In the genomic region with DNA sequence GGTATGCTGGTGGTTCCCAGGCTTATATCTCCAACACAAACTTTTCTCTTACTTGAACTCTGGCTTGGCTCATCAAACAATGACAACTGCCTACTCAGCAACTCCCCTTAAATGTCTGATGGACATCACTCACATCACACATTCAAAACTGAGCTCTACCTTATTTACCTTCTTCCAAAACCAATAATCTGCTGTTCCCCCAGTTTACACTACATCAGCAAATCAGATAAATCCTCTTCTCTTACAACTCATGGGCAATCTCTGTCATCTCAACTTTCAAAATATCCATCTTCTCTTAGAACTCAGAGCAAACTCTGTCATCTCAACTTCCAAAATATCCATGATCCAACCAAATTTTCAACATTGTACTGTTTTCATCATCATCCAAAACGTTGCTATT, we compare ENCODE assay signal across 34 cellular contexts.
DNase-seq lines count a peak whose midpoint lies in the region; ATAC-seq, FAIRE-seq and TF ChIP-seq lines count a peak whose summit lies in the region.
"Had no signal": no experiment of that assay in that cellular context is flagged by ENCODE, and none has a peak within 500 bp of the region (broad histone marks: within the 10 kb centered on the region; RNA-seq: fewer than 3 reads in every experiment).

No MANE protein-coding gene starts in this region.

- FAIRE-seq in HepG2 (lab: Jason Lieb, UNC), result no peak
- no peak for FAIRE-seq in A549 (lab: Jason Lieb, UNC)
- FAIRE-seq in GM12891 (lab: Jason Lieb, UNC), result no peak
- FAIRE-seq: A204.1, D721Med had no signal

- peaks cover 6% of the 10 kb centered on the region; the same call in 1 of the 2 replicates for H3K9me3 ChIP-seq in HepG2 (ENCODE audit: low read length)
- H3K9me3 ChIP-seq in right lobe of liver, result no peaks in the 10 kb centered on the region
- H3K9me3 ChIP-seq in A549, result no peaks in the 10 kb centered on the region; the same call in 2 of the 3 replicates
- H3K9me3 ChIP-seq: BE2C, Caco-2 had no signal

- BruUV-seq in HepG2 (replicated peaks; lab: Mats Ljungman, UMichigan), result no TSS peak

- H3K27me3 ChIP-seq in HepG2 (ENCODE audit: control insufficient read depth in 1 of 2, insufficient read depth in 2 of 2, low read length in 2 of 2), result no peaks in the 10 kb centered on the region
- no peaks in the 10 kb centered on the region for H3K27me3 ChIP-seq in right lobe of liver
- no peaks in the 10 kb centered on the region for H3K27me3 ChIP-seq in GM23338 (ENCODE audit: insufficient read depth)
- H3K27me3 ChIP-seq: BE2C; BLaER1; BLaER1 treated with 17β-estradiol and CSF1 and Interleukin-3, amounts not matched to agents 10 nM and 100 nM had no signal

- H3K4me1 Mint-ChIP-seq in GM23338, result no peaks in the 10 kb centered on the region
- H3K4me1 Mint-ChIP-seq: B cell; CD14-positive monocyte; CD4-positive, alpha-beta memory T cell; CD4-positive, CD25-positive, alpha-beta regulatory T cell; CD8-positive, alpha-beta memory T cell had no signal

- ATAC-seq in HepG2, result no peak
- ATAC-seq in right lobe of liver, result no peak
- no peak for ATAC-seq in A549
- ATAC-seq in GM23338, result no peak
- no peak for ATAC-seq in GM21367 (IDR thresholded peaks at IDR 0.05; ENCODE audit: unreplicated experiment)
- ATAC-seq: CD8-positive, alpha-beta T cell had no signal

- TF ChIP-seq POLR2A in HepG2 (IDR thresholded peaks at IDR 0.05; ENCODE audit: insufficient read depth in 1 of 2, low read depth in 2 of 2, low read length in 2 of 2), result no peak
- TF ChIP-seq POLR2A in right lobe of liver (IDR thresholded peaks at IDR 0.05), result no peak
- TF ChIP-seq POLR2A in A549 (IDR thresholded peaks at IDR 0.05; ENCODE audit: low read length), result no peak
- no peak for TF ChIP-seq POLR2A in GM12891 (IDR thresholded peaks at IDR 0.05; ENCODE audit: low read depth, low read length)

- TF ChIP-seq RAD21 in HepG2 (CRISPR knock-in tag; IDR thresholded peaks at IDR 0.05) (no peak), A549 (conservative IDR thresholded peaks at IDR 0.05 in 1 of 2, IDR thresholded peaks at IDR 0.05 in 1 of 2) (no peak)

- CTCF ChIA-PET in HepG2 (lab: Yijun Ruan, JAX; ENCODE audit: low intra/inter-chr PET ratio, low total read pairs), result no interaction called here
- CTCF ChIA-PET in A549 (lab: Yijun Ruan, JAX), result no interaction called here

- H4K20me1 ChIP-seq in HepG2 (ENCODE audit: insufficient read depth, low read length) (no peaks in the 10 kb centered on the region), GM23338 (replicated peaks; ENCODE audit: insufficient read depth) (no peaks in the 10 kb centered on the region)
- H4K20me1 ChIP-seq: BLaER1; BLaER1 treated with 17β-estradiol and CSF1 and Interleukin-3, amounts not matched to agents 10 nM and 100 nM had no signal

- H3K27me3 Mint-ChIP-seq in GM23338 (ENCODE audit: insufficient read depth, low read depth, poor library complexity), result no peaks in the 10 kb centered on the region
- H3K27me3 Mint-ChIP-seq: B cell; CD4-positive, alpha-beta memory T cell; CD4-positive, alpha-beta T cell; CD4-positive, CD25-positive, alpha-beta regulatory T cell; CD8-positive, alpha-beta memory T cell had no signal

- no peak for TF ChIP-seq EP300 in HepG2 (IDR thresholded peaks at IDR 0.05; ENCODE audit: low read depth in 2 of 2, low read length in 2 of 2)
- TF ChIP-seq EP300 in HepG2 (CRISPR knock-in tag; IDR thresholded peaks at IDR 0.05; ENCODE audit: borderline replicate concordance), result no peak
- no peak for TF ChIP-seq EP300 in A549 (IDR thresholded peaks at IDR 0.05)

- peaks cover 4% of the 10 kb centered on the region; the same call in 1 of the 3 replicates for H3K9me3 Mint-ChIP-seq in GM23338

- 0% methylated on average over 1 of the region's 1 CpG for WGBS in HepG2 (ENCODE audit: low lambda C conversion rate)
- 24% methylated on average over 1 of the region's 1 CpG for WGBS in right lobe of liver (ENCODE audit: insufficient coverage, low coverage, low lambda C conversion rate, missing lambda C conversion rate)
- 3% methylated on average over 1 of the region's 1 CpG for WGBS in A549 (ENCODE audit: missing lambda C conversion rate)

- H3K9ac ChIP-seq in HepG2 (ENCODE audit: insufficient read depth, low read depth, low read length), result no peak overlapping the region
- H3K9ac ChIP-seq: BLaER1; BLaER1 treated with 17β-estradiol and CSF1 and Interleukin-3, amounts not matched to agents 10 nM and 100 nM had no signal

- H3K27ac Mint-ChIP-seq in GM23338, result no peak overlapping the region
- H3K27ac Mint-ChIP-seq: B cell; CD14-positive monocyte; CD4-positive, alpha-beta memory T cell; CD4-positive, alpha-beta T cell; CD4-positive, CD25-positive, alpha-beta regulatory T cell; CD8-positive, alpha-beta memory T cell; CD8-positive, alpha-beta T cell had no signal

- H3K4me3 ChIP-seq in HepG2 (replicated peaks in 1 of 3; ENCODE audit: insufficient read depth in 1 of 3, low read depth in 2 of 3, low read length in 3 of 3) (no peak overlapping the region), right lobe of liver (no peak overlapping the region), A549 (no peak overlapping the region), GM23338 (no peak overlapping the region)
- H3K4me3 ChIP-seq: BLaER1; BLaER1 treated with 17β-estradiol and CSF1 and Interleukin-3, amounts not matched to agents 10 nM and 100 nM had no signal

- POLR2A ChIA-PET in HepG2 (lab: Yijun Ruan, JAX) (no interaction called here), A549 (lab: Yijun Ruan, JAX) (no interaction called here)

- no peaks in the 10 kb centered on the region for H3K79me2 ChIP-seq in HepG2 (ENCODE audit: insufficient read depth, low read length)
- no peaks in the 10 kb centered on the region for H3K79me2 ChIP-seq in GM23338 (replicated peaks; ENCODE audit: insufficient read depth)

- H3K4me1 ChIP-seq in HepG2 (ENCODE audit: insufficient read depth, low read length), result no peaks in the 10 kb centered on the region
- H3K4me1 ChIP-seq in right lobe of liver, result no peaks in the 10 kb centered on the region
- no peaks in the 10 kb centered on the region for H3K4me1 ChIP-seq in A549
- no peaks in the 10 kb centered on the region for H3K4me1 ChIP-seq in GM23338 (ENCODE audit: insufficient read depth)
- H3K4me1 ChIP-seq: BLaER1; BLaER1 treated with 17β-estradiol and CSF1 and Interleukin-3, amounts not matched to agents 10 nM and 100 nM; Caco-2 had no signal

- TF ChIP-seq CTCF in HepG2 (CRISPR knock-in tag; IDR thresholded peaks at IDR 0.05) (no peak), right lobe of liver (IDR thresholded peaks at IDR 0.05) (no peak), A549 (IDR thresholded peaks at IDR 0.05) (no peak), GM23338 (conservative IDR thresholded peaks at IDR 0.05; ENCODE audit: low read depth in 2 of 2) (no peak)

- H3K4me3 Mint-ChIP-seq in GM23338, result no peak overlapping the region
- H3K4me3 Mint-ChIP-seq: B cell; CD14-positive monocyte; CD4-positive, alpha-beta memory T cell; CD4-positive, alpha-beta T cell; CD4-positive, CD25-positive, alpha-beta regulatory T cell; CD8-positive, alpha-beta memory T cell; CD8-positive, alpha-beta T cell had no signal

- no peaks in the 10 kb centered on the region for H3F3A ChIP-seq in GM23338 (replicated peaks; ENCODE audit: low read depth)

- H3K4me2 ChIP-seq in HepG2 (ENCODE audit: low read depth, low read length) (no peak overlapping the region), A549 (no peak overlapping the region), GM23338 (no peak overlapping the region)
- H3K4me2 ChIP-seq: BLaER1; BLaER1 treated with 17β-estradiol and CSF1 and Interleukin-3, amounts not matched to agents 10 nM and 100 nM had no signal

- no peaks in the 10 kb centered on the region for H3K9me2 ChIP-seq in GM23338 (ENCODE audit: insufficient read depth)

- H2AFZ ChIP-seq in HepG2 (ENCODE audit: low read length), result no peak overlapping the region
- 0 out of 2 replicates have a peak overlapping the region, but pooled peaks have one; percentile 56 for H2AFZ ChIP-seq in GM23338

- H3K27ac ChIP-seq in HepG2 (ENCODE audit: extremely low read length, insufficient read depth, low read length) (no peak overlapping the region), right lobe of liver (no peak overlapping the region), A549 (no peak overlapping the region), GM23338 (ENCODE audit: low read depth) (no peak overlapping the region)
- H3K27ac ChIP-seq: 22Rv1; BLaER1; BLaER1 treated with 17β-estradiol and CSF1 and Interleukin-3, amounts not matched to agents 10 nM and 100 nM; C4-2B had no signal

- no peaks in the 10 kb centered on the region for H3K36me3 ChIP-seq in HepG2 (replicated peaks in 1 of 2; ENCODE audit: control insufficient read depth in 1 of 2, insufficient read depth in 2 of 2, low read length in 2 of 2)
- H3K36me3 ChIP-seq in right lobe of liver, result no peaks in the 10 kb centered on the region
- H3K36me3 ChIP-seq in GM23338 (ENCODE audit: insufficient read depth), result no peaks in the 10 kb centered on the region
- H3K36me3 ChIP-seq: BE2C; BLaER1; BLaER1 treated with 17β-estradiol and CSF1 and Interleukin-3, amounts not matched to agents 10 nM and 100 nM had no signal

- DNase-seq in HepG2 (ENCODE audit: low spot score), result no peak
- no peak for DNase-seq in right lobe of liver
- DNase-seq in A549 (ENCODE audit: low read depth in 1 of 2, low spot score in 1 of 2), result no peak
- DNase-seq in GM23338 (ENCODE audit: low spot score), result no peak
- no peak for DNase-seq in GM12891 (ENCODE audit: insufficient read length, low spot score)
- DNase-seq: 8988T; ACHN; AML-193; BE2C; C1 segment of cervical spinal cord; Caco-2; Calu3; CD4-positive, alpha-beta memory T cell; CD4-positive, alpha-beta T cell; CD4-positive, CD25-positive, alpha-beta regulatory T cell; CD8-positive, alpha-beta memory T cell; CD8-positive, alpha-beta T cell; COR-L47; DMS 273 treated with DMSO at 0.1 percent for 48 hours; DMS153; DMS53; DMS79; DMS79 treated with DMSO at 0.1 percent for 48 hours; DND-41; EL had no signal

- in situ Hi-C loops in HepG2 (cut with HindIII; ENCODE audit: extremely low pct_ligation_motif_present, low pct_unique_long_range_greater_than_20kb), result no loop called here

- H3K36me3 Mint-ChIP-seq in GM23338 (ENCODE audit: low read depth), result no peaks in the 10 kb centered on the region
- H3K36me3 Mint-ChIP-seq: CD14-positive monocyte; CD4-positive, alpha-beta memory T cell; CD4-positive, CD25-positive, alpha-beta regulatory T cell; CD8-positive, alpha-beta memory T cell; CD8-positive, alpha-beta T cell had no signal

- intact Hi-C loops in HepG2 (cut with micrococcal nuclease; ENCODE audit: unreplicated experiment), result no loop called here
- intact Hi-C loops in right lobe of liver (cut with DNase I), result no loop called here

TF ChIP-seq in HepG2, 621 proteins besides CTCF, POLR2A, EP300 and RAD21 (continues in another document):
- peak; percentile 6; the same call in 1 of the 2 replicates for TF ChIP-seq MAFF (IDR thresholded peaks at IDR 0.05; ENCODE audit: low read depth, low read length)

TF ChIP-seq in A549, 52 proteins besides CTCF, POLR2A, EP300 and RAD21 (continues in another document):
- TF ChIP-seq CHD4 (IDR thresholded peaks at IDR 0.05; ENCODE audit: borderline replicate concordance), result no peak

TF ChIP-seq in GM12891, 5 proteins besides CTCF, POLR2A, EP300 and RAD21:
- TF ChIP-seq TAF1 (IDR thresholded peaks at IDR 0.05; ENCODE audit: low read depth, low read length) (no peak), SPI1 (IDR thresholded peaks at IDR 0.05; ENCODE audit: low read depth, low read length) (no peak)
